In genomic region chr10:45655219-45655618, GRCh38 we compare ENCODE assay signal across 21 cellular contexts.
"Had no signal": no experiment of that assay in that cellular context is flagged by ENCODE, and none has a peak within 500 bp of the region (broad histone marks: within the 10 kb centered on the region; RNA-seq: fewer than 3 reads in every experiment).

No MANE protein-coding gene starts in this region.

- H3K9me3 Mint-ChIP-seq: neural progenitor cell had no signal

- DNase-seq: activated CD4-positive, alpha-beta T cell treated with anti-CD3 and anti-CD28 coated beads, Interleukin-2, amount 50 U/mL, for 48 hours; activated CD8-positive, alpha-beta memory T cell treated with anti-CD3 and anti-CD28 coated beads, Interleukin-2, amount 10 ng/mL, durations not matched to agents 7 days and 5 days; activated effector memory CD4-positive, alpha-beta T cell treated with anti-CD3 and anti-CD28 coated beads, Interleukin-2, amount 50 U/mL, for 16 hours; activated T-cell treated with anti-CD3 and anti-CD28 coated beads, Interleukin-2, amount 50 U/mL, for 1 hour; amygdala; foreskin keratinocyte; hippocampal formation; lower lobe of right lung; midbrain; stimulated activated CD4-positive, alpha-beta T cell treated with anti-CD3 and anti-CD28 coated beads, Interleukin-2, amount 100 ng/mL, for 24 hours; stomach; trophoblast cell had no signal

- H3K4me2 ChIP-seq: neural progenitor cell had no signal

- H3K36me3 ChIP-seq: neural progenitor cell, prostate gland had no signal

- H3K27me3 Mint-ChIP-seq: activated CD8-positive, alpha-beta memory T cell treated with anti-CD3 and anti-CD28 coated beads, Interleukin-2, amount 10 ng/mL, durations not matched to agents 7 days and 5 days had no signal

- H3K4me3 ChIP-seq: coronary artery, lower lobe of right lung, neural progenitor cell, prostate gland, right atrium auricular region, stomach had no signal

- H3K27ac Mint-ChIP-seq: activated CD8-positive, alpha-beta memory T cell treated with anti-CD3 and anti-CD28 coated beads, Interleukin-2, amount 10 ng/mL, durations not matched to agents 7 days and 5 days; neural progenitor cell; T-helper 1 cell treated with Interleukin-12 subunit alpha and Interleukin-12 subunit beta and Interleukin-4 antibody, amounts not matched to agents 30 μg/mL and 1 μg/mL, for 36 hours had no signal

- H2AFZ ChIP-seq: neural progenitor cell had no signal

- H3K4me3 Mint-ChIP-seq: activated CD8-positive, alpha-beta memory T cell treated with anti-CD3 and anti-CD28 coated beads, Interleukin-2, amount 10 ng/mL, durations not matched to agents 7 days and 5 days; neural progenitor cell; T-helper 1 cell treated with Interleukin-12 subunit alpha and Interleukin-12 subunit beta and Interleukin-4 antibody, amounts not matched to agents 30 μg/mL and 1 μg/mL, for 36 hours had no signal

- H3K9me3 ChIP-seq: lower lobe of right lung, prostate gland, right atrium auricular region had no signal

- ATAC-seq: activated CD4-positive, CD25-positive, alpha-beta regulatory T cell treated with anti-CD3 and anti-CD28 coated beads, Interleukin-2, amount 50 U/mL, for 24 hours; activated CD8-positive, alpha-beta memory T cell treated with anti-CD3 and anti-CD28 coated beads, Interleukin-2, amount 10 ng/mL, durations not matched to agents 7 days and 5 days; activated naive CD4-positive, alpha-beta T cell treated with anti-CD3 and anti-CD28 coated beads, Interleukin-2, amount 50 U/mL, for 72 hours; foreskin keratinocyte; SK-N-SH treated with all-trans-retinoic acid at 6 μM for 48 hours had no signal

- H3K27me3 ChIP-seq: foreskin keratinocyte, neural progenitor cell, right atrium auricular region, stomach had no signal

- H3K36me3 Mint-ChIP-seq: neural progenitor cell had no signal

- H3K4me1 ChIP-seq: foreskin keratinocyte, lower lobe of right lung, prostate gland, stomach had no signal

- FAIRE-seq: keratinocyte had no signal

- H3K27ac ChIP-seq: coronary artery, foreskin keratinocyte, lower lobe of right lung, neural progenitor cell, prostate gland, stomach had no signal
